Comparison of ENCODE assay signal across 8 cellular contexts in genomic region chr5:91382530-91383026, GRCh38. TPM values are rescaled to one million over a fixed set of nuclear protein-coding genes. Genes with fewer than 3 reads are reported as not detected.
A peak's percentile ranks its signal among the peaks of the same experiment; 100 is the strongest.
DNase-seq lines count a peak whose midpoint lies in the region; ATAC-seq and TF ChIP-seq lines count a peak whose summit lies in the region.

No MANE protein-coding gene starts in this region.

- H3K27me3 Mint-ChIP-seq in CD4-positive, alpha-beta T cell = no peaks in the 10 kb centered on the region
- no peaks in the 10 kb centered on the region for H3K27me3 Mint-ChIP-seq in MCF 10A (ENCODE audit: insufficient read depth, unreplicated experiment)

- TSS peak; percentile 57 for BruUV-seq in MCF 10A (replicated peaks; lab: Mats Ljungman, UMichigan)

- DNase-seq in CD4-positive, alpha-beta T cell = peak in 9 of 10 experiments; percentile 12 to 51 (median 28)
- DNase-seq in SJCRH30 = peak; percentile 41 to 64
- DNase-seq in MCF 10A (ENCODE audit: unreplicated experiment) = peak; percentile 60
- DNase-seq in kidney glomerular epithelial cell (lab: John Stamatoyannopoulos, UW) = peak; percentile 51
- DNase-seq in stimulated activated CD4-positive, alpha-beta T cell treated with anti-CD3 and anti-CD28 coated beads, Interleukin-4, amount 100 ng/mL, for 4 hours = peak; percentile 10 to 18
- no peak for DNase-seq in GM20000 (ENCODE audit: low spot score)

- H3K36me3 Mint-ChIP-seq in CD4-positive, alpha-beta T cell (ENCODE audit: low read depth) = peaks cover 59% of the 10 kb centered on the region
- peaks cover 23% of the 10 kb centered on the region for H3K36me3 Mint-ChIP-seq in MCF 10A (ENCODE audit: insufficient read depth, unreplicated experiment)

- H3K4me1 Mint-ChIP-seq in CD4-positive, alpha-beta T cell (ENCODE audit: low read depth) = peaks cover 34% of the 10 kb centered on the region
- peaks cover 6% of the 10 kb centered on the region for H3K4me1 Mint-ChIP-seq in MCF 10A (ENCODE audit: insufficient read depth, unreplicated experiment)

- H3K27me3 ChIP-seq in CD4-positive, alpha-beta T cell (ENCODE audit: control insufficient read depth, insufficient read depth, low read length) = no peaks in the 10 kb centered on the region
- H3K27me3 ChIP-seq in HUES48 (ENCODE audit: control insufficient read depth, insufficient read depth, low read length) (no peaks in the 10 kb centered on the region), SJCRH30 (no peaks in the 10 kb centered on the region)

- H3K4me3 ChIP-seq in HUES48 (ENCODE audit: low read depth, low read length) (peak overlapping the region; percentile 84), SJCRH30 (peak overlapping the region; percentile 81)

- no peaks in the 10 kb centered on the region for H3K9me3 ChIP-seq in CD4-positive, alpha-beta T cell (ENCODE audit: control insufficient read depth, low read length)
- no peaks in the 10 kb centered on the region for H3K9me3 ChIP-seq in HUES48 (ENCODE audit: control insufficient read depth, insufficient read depth, low read length)
- no peaks in the 10 kb centered on the region for H3K9me3 ChIP-seq in SJCRH30 (replicated peaks)

- POLR2A ChIA-PET in CD4-positive, alpha-beta T cell (lab: Charles Lee) = interaction anchor here (0.8 to 6.3 kb wide), 37 partner anchors 11 to 973 kb away, joined by 3 to 151 read pairs (median 6); partner anchors contain the start of genes CETN3, LYSMD3, MBLAC2 and POLR3G
- POLR2A ChIA-PET in MCF 10A (lab: Yijun Ruan, JAX) = interaction anchor here (0.7 to 4.6 kb wide), 76 partner anchors 8 to 973 kb away, joined by 3 to 105 read pairs (median 6); partner anchors contain the start of genes CETN3, MBLAC2 and POLR3G

- peaks cover 11% of the 10 kb centered on the region for H3K36me3 ChIP-seq in HUES48 (ENCODE audit: control insufficient read depth, insufficient read depth, low read length)
- H3K36me3 ChIP-seq in SJCRH30 = peaks cover 9% of the 10 kb centered on the region

- CTCF ChIA-PET in CD4-positive, alpha-beta T cell (lab: Charles Lee) = interaction anchor here (1.5 kb wide), 1 partner anchor 70 kb away, joined by 7 read pairs; no protein-coding TSS in a partner anchor
- CTCF ChIA-PET in MCF 10A (lab: Yijun Ruan, JAX) = interaction anchor here (0.6 to 7.8 kb wide), 8 partner anchors 11 to 518 kb away, joined by 3 to 175 read pairs (median 6); no protein-coding TSS in a partner anchor

- peak overlapping the region; percentile 98 for H3K9ac ChIP-seq in HUES48 (ENCODE audit: low read depth, low read length)

- H3K27ac Mint-ChIP-seq in CD4-positive, alpha-beta T cell = peak overlapping the region; percentile 99
- H3K27ac Mint-ChIP-seq in MCF 10A (ENCODE audit: low read depth, unreplicated experiment) = peak overlapping the region; percentile 99

- H3K4me3 Mint-ChIP-seq in CD4-positive, alpha-beta T cell = peak overlapping the region; percentile 93
- H3K4me3 Mint-ChIP-seq in MCF 10A (ENCODE audit: unreplicated experiment) = peak overlapping the region; percentile 80

- H3K4me1 ChIP-seq in HUES48 (ENCODE audit: control insufficient read depth, insufficient read depth, low read length) (peaks cover 18% of the 10 kb centered on the region), SJCRH30 (peaks cover 4% of the 10 kb centered on the region)

- intact Hi-C loops in CD4-positive, alpha-beta T cell (cut with DNase I, micrococcal nuclease) = loop anchor here (2.0 to 10.0 kb wide), 4 partner anchors 102 to 968 kb away; partner anchors contain the start of gene LYSMD3 (in 2 of the 2)
- intact Hi-C loops in MCF 10A (cut with micrococcal nuclease) = loop anchor here (1.0 to 2.0 kb wide), 2 partner anchors 102 to 220 kb away; no protein-coding TSS in a partner anchor

- H3K9me3 Mint-ChIP-seq in CD4-positive, alpha-beta T cell = no peaks in the 10 kb centered on the region
- no peaks in the 10 kb centered on the region for H3K9me3 Mint-ChIP-seq in MCF 10A (ENCODE audit: unreplicated experiment)

- peak overlapping the region; percentile 97 for H3K27ac ChIP-seq in CD4-positive, alpha-beta T cell (ENCODE audit: low read depth, low read length)
- H3K27ac ChIP-seq in HUES48 (ENCODE audit: low read depth, low read length) (peak overlapping the region; percentile 99), SJCRH30 (peak overlapping the region; percentile 98)

- no peak for ATAC-seq in CD4-positive, alpha-beta T cell (ENCODE audit: poor library complexity)
- no peak for ATAC-seq in HG03196 (IDR thresholded peaks at IDR 0.05; ENCODE audit: unreplicated experiment)

- no peak for TF ChIP-seq CTCF in CD4-positive, alpha-beta T cell (IDR thresholded peaks at IDR 0.05)
- TF ChIP-seq CTCF in MCF 10A (IDR thresholded peaks at IDR 0.05; ENCODE audit: unreplicated experiment) = no peak
- TF ChIP-seq CTCF in GM20000 (IDR thresholded peaks at IDR 0.05; ENCODE audit: extremely low read depth, missing control alignments) = no peak

RNA-seq across cellular contexts. Expression of gene ARRDC3, which starts 0.5 kb away (rescaled TPM):
- 100 to 1,000 TPM; 273 to 284 TPM for total RNA-seq in CD4-positive, alpha-beta T cell
- total RNA-seq in SJCRH30 (2014; rRNA removed; shearing (Covaris generic)) = 27.6 and 33.4 TPM in 2 replicates
- 35.5 and 41.6 TPM in 2 replicates for total RNA-seq in MCF 10A (2022)
